ENCODE assay signal across 14 cellular contexts in the genomic region with DNA sequence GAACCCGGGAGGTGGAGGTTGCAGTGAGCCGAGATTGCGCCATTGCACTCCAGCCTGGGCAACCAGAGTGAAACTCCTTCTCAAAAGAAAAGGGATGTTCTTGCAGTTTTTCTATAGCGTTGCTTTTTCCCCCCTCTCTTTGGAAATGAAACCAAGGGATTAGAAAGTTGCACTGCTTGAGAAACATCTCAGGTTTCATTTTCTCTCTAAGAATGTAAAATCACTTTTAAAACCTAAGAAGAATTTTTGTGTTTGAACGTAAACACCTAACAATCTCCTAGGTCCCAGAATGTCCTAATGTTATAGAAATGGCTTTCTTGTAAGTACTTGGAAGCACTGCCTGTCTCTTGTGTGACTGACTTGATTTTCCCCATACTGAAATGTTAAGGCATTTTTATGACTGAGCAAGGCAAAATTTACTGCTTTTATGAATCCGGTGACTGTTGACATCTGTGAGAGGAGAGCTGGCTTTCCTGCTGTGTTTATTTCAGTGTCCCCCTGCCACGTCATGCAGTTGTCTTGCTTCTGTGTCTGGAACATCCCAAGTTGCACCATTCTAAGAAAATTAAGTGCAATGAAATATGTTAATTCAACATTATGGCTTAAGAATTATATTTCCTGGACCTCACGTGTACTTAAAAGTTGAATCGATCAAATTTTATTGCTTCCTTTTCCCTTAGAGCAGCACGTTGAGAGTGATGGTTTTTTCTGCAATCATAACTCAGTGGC. TPM values are rescaled to one million over a fixed set of nuclear protein-coding genes. Genes with fewer than 3 reads are reported as not detected.
DNase-seq lines count a peak whose midpoint lies in the region; ATAC-seq and TF ChIP-seq lines count a peak whose summit lies in the region.
"Had no signal": no experiment of that assay in that cellular context is flagged by ENCODE, and none has a peak within 500 bp of the region (broad histone marks: within the 10 kb centered on the region; RNA-seq: fewer than 3 reads in every experiment).

No MANE protein-coding gene starts in this region.

- no peaks in the 10 kb centered on the region for H3K9me3 Mint-ChIP-seq in activated T-helper 2 cell treated with anti-CD3 and anti-CD28 coated beads, Interferon-gamma antibody, Interleukin-2, Interleukin-4, amounts not matched to agents 10 μg/mL and 5 μg/mL and 100 μg/mL, durations not matched to agents 14 hours and 24 hours and 36 hours
- H3K9me3 Mint-ChIP-seq: activated T-cell treated with anti-CD3 and anti-CD28 coated beads, Interleukin-2, amount 50 U/mL, for 4 hours; naive thymus-derived CD4-positive, alpha-beta T cell had no signal

- peak; percentile 29 for DNase-seq in EL
- no peak for DNase-seq in activated T-helper 2 cell treated with anti-CD3 and anti-CD28 coated beads, Interferon-gamma antibody, Interleukin-2, Interleukin-4, amounts not matched to agents 10 μg/mL and 5 μg/mL and 100 μg/mL, durations not matched to agents 14 hours and 24 hours and 36 hours (ENCODE audit: low spot score)
- DNase-seq in prostate gland (ENCODE audit: low spot score) = peak; percentile 36
- no peak for DNase-seq in brain microvascular endothelial cell
- DNase-seq: activated T-cell treated with anti-CD3 and anti-CD28 coated beads, Interleukin-2, amount 50 U/mL, for 4 hours; heart left ventricle; left lung; naive thymus-derived CD4-positive, alpha-beta T cell; NCI-H82; SK-N-SH had no signal

- no peak overlapping the region for H3K4me3 Mint-ChIP-seq in activated T-helper 2 cell treated with anti-CD3 and anti-CD28 coated beads, Interferon-gamma antibody, Interleukin-2, Interleukin-4, amounts not matched to agents 10 μg/mL and 5 μg/mL and 100 μg/mL, durations not matched to agents 14 hours and 24 hours and 36 hours (ENCODE audit: low read depth)
- H3K4me3 Mint-ChIP-seq: activated T-cell treated with anti-CD3 and anti-CD28 coated beads, Interleukin-2, amount 50 U/mL, for 4 hours had no signal

- H3K27ac ChIP-seq in KOPT-K1 (ENCODE audit: low read depth, low read length, poor library complexity, severe bottlenecking) (peak overlapping the region; percentile 24), prostate gland (no peak overlapping the region), brain microvascular endothelial cell (no peak overlapping the region)

- H3K9me3 ChIP-seq in KOPT-K1 (ENCODE audit: insufficient read depth, low read length, poor library complexity, severe bottlenecking) (no peaks in the 10 kb centered on the region), prostate gland (no peaks in the 10 kb centered on the region)
- H3K9me3 ChIP-seq: heart left ventricle, left lung, SK-N-SH had no signal

- H3K27ac Mint-ChIP-seq in activated T-helper 2 cell treated with anti-CD3 and anti-CD28 coated beads, Interferon-gamma antibody, Interleukin-2, Interleukin-4, amounts not matched to agents 10 μg/mL and 5 μg/mL and 100 μg/mL, durations not matched to agents 14 hours and 24 hours and 36 hours = peak overlapping the region; percentile 21

- H3K4me1 Mint-ChIP-seq in activated T-helper 2 cell treated with anti-CD3 and anti-CD28 coated beads, Interferon-gamma antibody, Interleukin-2, Interleukin-4, amounts not matched to agents 10 μg/mL and 5 μg/mL and 100 μg/mL, durations not matched to agents 14 hours and 24 hours and 36 hours (ENCODE audit: low read depth) = peaks cover 19% of the 10 kb centered on the region

- no peak for TF ChIP-seq POLR2A in prostate gland (IDR thresholded peaks at IDR 0.05)

- in situ Hi-C loops in brain microvascular endothelial cell (cut with HindIII; ENCODE audit: low pct_ligation_motif_present, low sequenced_read_pairs) = no loop called here

- H3K27me3 Mint-ChIP-seq in activated T-helper 2 cell treated with anti-CD3 and anti-CD28 coated beads, Interferon-gamma antibody, Interleukin-2, Interleukin-4, amounts not matched to agents 10 μg/mL and 5 μg/mL and 100 μg/mL, durations not matched to agents 14 hours and 24 hours and 36 hours (ENCODE audit: low read depth) = no peaks in the 10 kb centered on the region
- H3K27me3 Mint-ChIP-seq: naive thymus-derived CD4-positive, alpha-beta T cell had no signal

- H3K4me3 ChIP-seq in prostate gland = no peak overlapping the region
- no peak overlapping the region for H3K4me3 ChIP-seq in brain microvascular endothelial cell (ENCODE audit: low read depth, low read length)
- H3K4me3 ChIP-seq: heart left ventricle, left lung had no signal

- H3K36me3 Mint-ChIP-seq in activated T-helper 2 cell treated with anti-CD3 and anti-CD28 coated beads, Interferon-gamma antibody, Interleukin-2, Interleukin-4, amounts not matched to agents 10 μg/mL and 5 μg/mL and 100 μg/mL, durations not matched to agents 14 hours and 24 hours and 36 hours (ENCODE audit: low read depth) = peaks cover 44% of the 10 kb centered on the region

- TF ChIP-seq CTCF in prostate gland (IDR thresholded peaks at IDR 0.05) (no peak), brain microvascular endothelial cell (IDR thresholded peaks at IDR 0.05; ENCODE audit: low read depth, low read length, missing control alignments) (no peak)

- intact Hi-C loops in activated T-helper 2 cell treated with anti-CD3 and anti-CD28 coated beads, Interferon-gamma antibody, Interleukin-2, Interleukin-4, amounts not matched to agents 10 μg/mL and 5 μg/mL and 100 μg/mL, durations not matched to agents 14 hours and 24 hours and 36 hours (cut with micrococcal nuclease) = no loop called here
- intact Hi-C loops in prostate gland (cut with DNase I) = no loop called here

- H3K4me1 ChIP-seq in prostate gland (replicated peaks) = no peaks in the 10 kb centered on the region

- ATAC-seq in HG03039 (IDR thresholded peaks at IDR 0.05; ENCODE audit: unreplicated experiment) (no peak), GM18520 (IDR thresholded peaks at IDR 0.05; ENCODE audit: unreplicated experiment) (no peak)
- ATAC-seq: activated T-cell treated with anti-CD3 and anti-CD28 coated beads, Interleukin-2, amount 50 U/mL, for 4 hours; heart left ventricle; left lung; naive thymus-derived CD4-positive, alpha-beta T cell; sciatic nerve had no signal

- H3K27me3 ChIP-seq in prostate gland (replicated peaks; ENCODE audit: insufficient read depth) (no peaks in the 10 kb centered on the region), brain microvascular endothelial cell (replicated peaks) (no peaks in the 10 kb centered on the region)
- H3K27me3 ChIP-seq: heart left ventricle, left lung had no signal

- H3K36me3 ChIP-seq in KOPT-K1 (ENCODE audit: insufficient read depth, low read length) (peaks cover 42% of the 10 kb centered on the region), prostate gland (no peaks in the 10 kb centered on the region), brain microvascular endothelial cell (replicated peaks) (peaks cover 21% of the 10 kb centered on the region)

- WGBS in prostate gland = 28% methylated on average over 10 of the region's 10 CpGs

RNA-seq across cellular contexts. Expression of gene NF2, which starts 37.8 kb away (rescaled TPM):
- total RNA-seq in activated T-helper 2 cell treated with anti-CD3 and anti-CD28 coated beads, Interferon-gamma antibody, Interleukin-2, Interleukin-4, amounts not matched to agents 10 μg/mL and 5 μg/mL and 100 μg/mL, durations not matched to agents 14 hours and 24 hours and 36 hours = 57.1 and 57.7 TPM in 2 replicates
- total RNA-seq in prostate gland = 10 to 100 TPM; 32.3 to 34.7 TPM

Comparison
In these comparisons a context has a peak if more than half of its experiments do, and no peak if none do; other contexts are left out.
1. DNase-seq: peak in EL (single experiment) and prostate gland (single experiment); none in activated T-helper 2 cell treated with anti-CD3 and anti-CD28 coated beads, Interferon-gamma antibody, Interleukin-2, Interleukin-4, amounts not matched to agents 10 μg/mL and 5 μg/mL and 100 μg/mL, durations not matched to agents 14 hours and 24 hours and 36 hours (single experiment) and brain microvascular endothelial cell (single experiment).